In the genomic region with DNA sequence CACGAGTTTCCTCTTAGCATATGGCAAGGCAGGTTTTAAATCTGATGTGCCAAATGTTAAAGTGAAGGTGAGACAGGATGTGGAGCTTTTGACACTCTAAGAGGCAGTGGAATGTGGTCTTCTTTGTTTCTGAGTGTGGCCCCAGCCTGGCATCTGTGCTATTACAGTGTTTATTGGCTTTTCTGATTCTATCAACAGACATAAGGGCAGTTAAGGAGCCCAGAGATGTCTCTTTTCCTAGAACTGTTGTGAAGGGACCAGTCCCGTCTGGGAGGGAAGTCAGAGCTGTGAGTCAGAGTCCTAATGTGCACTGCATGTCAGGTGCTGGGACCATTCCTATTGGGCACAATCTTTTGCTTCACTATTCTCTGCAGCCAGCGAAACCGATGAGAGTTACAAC, we compare ENCODE assay signal across 12 cellular contexts.
DNase-seq lines count a peak whose midpoint lies in the region; ATAC-seq and TF ChIP-seq lines count a peak whose summit lies in the region.
"Had no signal": no experiment of that assay in that cellular context is flagged by ENCODE, and none has a peak within 500 bp of the region (broad histone marks: within the 10 kb centered on the region; RNA-seq: fewer than 3 reads in every experiment).

No MANE protein-coding gene starts in this region.

- H3K36me3 ChIP-seq in muscle layer of colon (ENCODE audit: insufficient read depth, low read length) = no peaks in the 10 kb centered on the region
- H3K36me3 ChIP-seq: thyroid gland had no signal

- H3K36me3 Mint-ChIP-seq in central memory CD8-positive, alpha-beta T cell (ENCODE audit: insufficient read depth) = peaks cover 14% of the 10 kb centered on the region

- H3K27ac Mint-ChIP-seq in central memory CD8-positive, alpha-beta T cell (ENCODE audit: low read depth) = no peak overlapping the region
- H3K27ac Mint-ChIP-seq: CD4-positive, alpha-beta T cell had no signal

- H3K4me3 Mint-ChIP-seq in central memory CD8-positive, alpha-beta T cell = no peak overlapping the region
- H3K4me3 Mint-ChIP-seq: CD4-positive, alpha-beta T cell had no signal

- H3K4me3 ChIP-seq in muscle layer of colon (ENCODE audit: low read depth in 1 of 2, low read length in 2 of 2) = no peak overlapping the region
- H3K4me3 ChIP-seq: body of pancreas, thyroid gland had no signal

- peaks cover 29% of the 10 kb centered on the region for H3K4me1 Mint-ChIP-seq in central memory CD8-positive, alpha-beta T cell

- peak overlapping the region; percentile 3 for H3K27ac ChIP-seq in muscle layer of colon (ENCODE audit: low read depth, low read length)
- no peak overlapping the region for H3K27ac ChIP-seq in caudate nucleus (ENCODE audit: low read depth, low read length)
- H3K27ac ChIP-seq: body of pancreas, thyroid gland had no signal

- H3K9me3 Mint-ChIP-seq in central memory CD8-positive, alpha-beta T cell = no peaks in the 10 kb centered on the region
- H3K9me3 Mint-ChIP-seq: CD4-positive, alpha-beta T cell had no signal

- H3K9me3 ChIP-seq in muscle layer of colon (ENCODE audit: low read length) = no peaks in the 10 kb centered on the region
- H3K9me3 ChIP-seq: body of pancreas, thyroid gland had no signal

- in situ Hi-C loops in GM13977 (cut with MboI; ENCODE audit: low pct_unique_long_range_greater_than_20kb, low sequenced_read_pairs, unreplicated experiment) = no loop called here

- H3K27me3 ChIP-seq in muscle layer of colon (ENCODE audit: control insufficient read depth in 1 of 2, insufficient read depth in 2 of 2, low read length in 2 of 2) = no peaks in the 10 kb centered on the region
- H3K27me3 ChIP-seq: body of pancreas, thyroid gland had no signal

- H3K27me3 Mint-ChIP-seq in central memory CD8-positive, alpha-beta T cell = no peaks in the 10 kb centered on the region
- H3K27me3 Mint-ChIP-seq: CD4-positive, alpha-beta T cell had no signal

- TF ChIP-seq CTCF in GM13977 (IDR thresholded peaks at IDR 0.05; ENCODE audit: extremely low read depth, insufficient read depth, missing control alignments) = no peak

- ATAC-seq in GM18907 (IDR thresholded peaks at IDR 0.05; ENCODE audit: unreplicated experiment) = peak; percentile 49
- peak; percentile 58 for ATAC-seq in central memory CD8-positive, alpha-beta T cell (replicated peaks; ENCODE audit: extremely low read depth, poor library complexity, severe bottlenecking)
- ATAC-seq: body of pancreas had no signal

- no peak overlapping the region for H3K9ac ChIP-seq in muscle layer of colon (ENCODE audit: low read length)

- H3K4me1 ChIP-seq in muscle layer of colon (ENCODE audit: insufficient read depth, low read length) = peaks cover 9% of the 10 kb centered on the region
- H3K4me1 ChIP-seq: thyroid gland had no signal

- DNase-seq in NCI-H524 (lab: John Stamatoyannopoulos, UW) (peak; percentile 18 to 62), GM13977 (ENCODE audit: low spot score) (no peak), NCI-H146 treated with DMSO at 0.1 percent for 48 hours (lab: John Stamatoyannopoulos, UW; ENCODE audit: unreplicated experiment) (no peak), caudate nucleus (lab: John Stamatoyannopoulos, UW) (no peak)
- no peak for DNase-seq in central memory CD8-positive, alpha-beta T cell (ENCODE audit: low spot score in 2 of 2)
- no peak for DNase-seq in stimulated activated CD4-positive, alpha-beta T cell treated with anti-CD3 and anti-CD28 coated beads, Interleukin-4, amount 100 ng/mL, for 24 hours
- DNase-seq: body of pancreas; CD4-positive, alpha-beta T cell; small intestine; thyroid gland had no signal

Comparison
In these comparisons a context has a peak if more than half of its experiments do, and no peak if none do; other contexts are left out.
1. DNase-seq: peak in NCI-H524 (2 of 2); none in central memory CD8-positive, alpha-beta T cell (0 of 2), GM13977 (single experiment), NCI-H146 treated with DMSO at 0.1 percent for 48 hours (single experiment), stimulated activated CD4-positive, alpha-beta T cell treated with anti-CD3 and anti-CD28 coated beads, Interleukin-4, amount 100 ng/mL, for 24 hours (single experiment) and caudate nucleus (0 of 61).